ENCODE assay signal across 9 cellular contexts in genomic region chr6:399785-400517, GRCh38. TPM values are rescaled to one million over a fixed set of nuclear protein-coding genes. Genes with fewer than 3 reads are reported as not detected.
DNase-seq lines count a peak whose midpoint lies in the region; ATAC-seq and TF ChIP-seq lines count a peak whose summit lies in the region.
"Had no signal": no experiment of that assay in that cellular context is flagged by ENCODE, and none has a peak within 500 bp of the region (broad histone marks: within the 10 kb centered on the region; RNA-seq: fewer than 3 reads in every experiment).

No MANE protein-coding gene starts in this region.

- H3K27me3 ChIP-seq in A673 (replicated peaks; ENCODE audit: insufficient read depth, low read depth, low read length, poor library complexity), result peaks cover 52% of the 10 kb centered on the region

- no peaks in the 10 kb centered on the region for H3K36me3 ChIP-seq in A673 (ENCODE audit: insufficient read depth, low read length, poor library complexity, severe bottlenecking)
- H3K36me3 ChIP-seq: neural progenitor cell had no signal

- no peaks in the 10 kb centered on the region for H3K27me3 Mint-ChIP-seq in T-helper 1 cell treated with Interleukin-12 subunit alpha and Interleukin-12 subunit beta and Interleukin-4 antibody, amounts not matched to agents 30 μg/mL and 1 μg/mL, for 36 hours (ENCODE audit: low read depth)
- peaks cover 0 to 3% of the 10 kb centered on the region in 2 donors for H3K27me3 Mint-ChIP-seq in natural killer cell treated with Interleukin-12 subunit alpha and Interleukin-12 subunit beta and Interleukin-15 and Interleukin-18, amount 100 ng/mL, for 72 hours
- H3K27me3 Mint-ChIP-seq in osteocyte (ENCODE audit: unreplicated experiment) (peaks cover 51% of the 10 kb centered on the region), Calu3 (ENCODE audit: unreplicated experiment) (peaks cover 50% of the 10 kb centered on the region)

- peaks cover 85% of the 10 kb centered on the region for H3K36me3 Mint-ChIP-seq in T-helper 1 cell treated with Interleukin-12 subunit alpha and Interleukin-12 subunit beta and Interleukin-4 antibody, amounts not matched to agents 30 μg/mL and 1 μg/mL, for 36 hours (ENCODE audit: low read depth)
- peaks cover 44% of the 10 kb centered on the region for H3K36me3 Mint-ChIP-seq in natural killer cell treated with Interleukin-12 subunit alpha and Interleukin-12 subunit beta and Interleukin-15 and Interleukin-18, amount 100 ng/mL, for 72 hours
- H3K36me3 Mint-ChIP-seq in osteocyte (ENCODE audit: unreplicated experiment) (no peaks in the 10 kb centered on the region), Calu3 (ENCODE audit: insufficient read depth, unreplicated experiment) (no peaks in the 10 kb centered on the region)
- H3K36me3 Mint-ChIP-seq: neural progenitor cell had no signal

- H3K9me3 Mint-ChIP-seq in T-helper 1 cell treated with Interleukin-12 subunit alpha and Interleukin-12 subunit beta and Interleukin-4 antibody, amounts not matched to agents 30 μg/mL and 1 μg/mL, for 36 hours, result no peaks in the 10 kb centered on the region
- no peaks in the 10 kb centered on the region for H3K9me3 Mint-ChIP-seq in natural killer cell treated with Interleukin-12 subunit alpha and Interleukin-12 subunit beta and Interleukin-15 and Interleukin-18, amount 100 ng/mL, for 72 hours
- H3K9me3 Mint-ChIP-seq in osteocyte (ENCODE audit: unreplicated experiment) (no peaks in the 10 kb centered on the region), Calu3 (ENCODE audit: low read depth, unreplicated experiment) (no peaks in the 10 kb centered on the region)

- peak overlapping the region; percentile 69 for H3K27ac Mint-ChIP-seq in T-helper 1 cell treated with Interleukin-12 subunit alpha and Interleukin-12 subunit beta and Interleukin-4 antibody, amounts not matched to agents 30 μg/mL and 1 μg/mL, for 36 hours
- H3K27ac Mint-ChIP-seq in natural killer cell treated with Interleukin-12 subunit alpha and Interleukin-12 subunit beta and Interleukin-15 and Interleukin-18, amount 100 ng/mL, for 72 hours, result no peak overlapping the region
- H3K27ac Mint-ChIP-seq in osteocyte (ENCODE audit: unreplicated experiment), result no peak overlapping the region
- no peak overlapping the region for H3K27ac Mint-ChIP-seq in Calu3 (ENCODE audit: unreplicated experiment)
- H3K27ac Mint-ChIP-seq: neural progenitor cell had no signal

- CTCF ChIA-PET in A673 (lab: Charles Lee), result no interaction called here
- CTCF ChIA-PET in Calu3 (lab: Charles Lee), result no interaction called here

- DNase-seq in natural killer cell treated with Interleukin-12 subunit alpha and Interleukin-12 subunit beta and Interleukin-15 and Interleukin-18, amount 100 ng/mL, for 72 hours (ENCODE audit: low spot score), result no peak
- DNase-seq in osteocyte (ENCODE audit: extremely low spot score, unreplicated experiment) (no peak), A673 (ENCODE audit: low spot score) (no peak), Calu3 (no peak)
- DNase-seq: T-helper 9 cell had no signal

- H3K4me1 ChIP-seq in A673 (ENCODE audit: insufficient read depth, low read length, poor library complexity, severe bottlenecking), result no peaks in the 10 kb centered on the region
- H3K4me1 ChIP-seq: neural progenitor cell had no signal

- BruUV-seq in A673 (replicated peaks; lab: Mats Ljungman, UMichigan) (no TSS peak), Calu3 (replicated peaks; lab: Mats Ljungman, UMichigan) (no TSS peak)

- peak overlapping the region; percentile 60 for H3K4me3 Mint-ChIP-seq in T-helper 1 cell treated with Interleukin-12 subunit alpha and Interleukin-12 subunit beta and Interleukin-4 antibody, amounts not matched to agents 30 μg/mL and 1 μg/mL, for 36 hours
- peak overlapping the region; percentile 20 for H3K4me3 Mint-ChIP-seq in natural killer cell treated with Interleukin-12 subunit alpha and Interleukin-12 subunit beta and Interleukin-15 and Interleukin-18, amount 100 ng/mL, for 72 hours
- H3K4me3 Mint-ChIP-seq in osteocyte (ENCODE audit: unreplicated experiment) (no peak overlapping the region), Calu3 (ENCODE audit: low read depth, unreplicated experiment) (no peak overlapping the region)
- H3K4me3 Mint-ChIP-seq: neural progenitor cell had no signal

- peak; percentile 63 for TF ChIP-seq POLR2A in GM18526 (IDR thresholded peaks at IDR 0.05; ENCODE audit: extremely low read depth, insufficient read length)

- POLR2A ChIA-PET in A673 (lab: Charles Lee; ENCODE audit: low non-redundant PET), result no interaction called here

- ATAC-seq in HG02678 (IDR thresholded peaks at IDR 0.05; ENCODE audit: unreplicated experiment), result peak; percentile 35
- ATAC-seq in natural killer cell treated with Interleukin-12 subunit alpha and Interleukin-12 subunit beta and Interleukin-15 and Interleukin-18, amount 100 ng/mL, for 72 hours, result no peak

- intact Hi-C loops in A673 (cut with micrococcal nuclease; ENCODE audit: unreplicated experiment), result no loop called here
- intact Hi-C loops in Calu3 (cut with micrococcal nuclease; ENCODE audit: unreplicated experiment), result no loop called here

- H3K4me1 Mint-ChIP-seq in T-helper 1 cell treated with Interleukin-12 subunit alpha and Interleukin-12 subunit beta and Interleukin-4 antibody, amounts not matched to agents 30 μg/mL and 1 μg/mL, for 36 hours (ENCODE audit: low read depth), result peaks cover 91% of the 10 kb centered on the region
- H3K4me1 Mint-ChIP-seq in natural killer cell treated with Interleukin-12 subunit alpha and Interleukin-12 subunit beta and Interleukin-15 and Interleukin-18, amount 100 ng/mL, for 72 hours (ENCODE audit: low read depth in 2 of 2), result peaks cover 28 to 48% of the 10 kb centered on the region in 2 donors
- H3K4me1 Mint-ChIP-seq in osteocyte (ENCODE audit: unreplicated experiment) (no peaks in the 10 kb centered on the region), Calu3 (ENCODE audit: low read depth, unreplicated experiment) (no peaks in the 10 kb centered on the region)
- H3K4me1 Mint-ChIP-seq: neural progenitor cell had no signal

- no peak overlapping the region for H3K4me3 ChIP-seq in A673 (ENCODE audit: low read depth, low read length, poor library complexity, severe bottlenecking)
- H3K4me3 ChIP-seq: neural progenitor cell had no signal

- no peak for TF ChIP-seq CTCF in osteocyte (IDR thresholded peaks at IDR 0.05)
- TF ChIP-seq CTCF in A673 (conservative IDR thresholded peaks at IDR 0.05; ENCODE audit: low read depth, low read length), result no peak
- no peak for TF ChIP-seq CTCF in Calu3 (IDR thresholded peaks at IDR 0.05; ENCODE audit: unreplicated experiment)

- no peak overlapping the region for H3K27ac ChIP-seq in A673 (ENCODE audit: low read depth, low read length, poor library complexity, severe bottlenecking)
- H3K27ac ChIP-seq: neural progenitor cell had no signal

- H3K9me3 ChIP-seq in A673 (ENCODE audit: low read depth, low read length, poor library complexity, severe bottlenecking), result no peaks in the 10 kb centered on the region

RNA-seq across cellular contexts. Expression of gene IRF4, which starts 8.4 kb away (rescaled TPM):
- total RNA-seq in natural killer cell treated with Interleukin-12 subunit alpha and Interleukin-12 subunit beta and Interleukin-15 and Interleukin-18, amount 100 ng/mL, for 72 hours, result 100 to 1,000 TPM; 112 to 388 TPM
- total RNA-seq in osteocyte (not detected in 2 replicates), A673 (2021) (0.07 and 0.37 TPM in 2 replicates), Calu3 (2022) (not detected in 2 replicates)

Comparison
In these comparisons a context has a peak if more than half of its experiments do, and no peak if none do; other contexts are left out.
1. H3K4me3 Mint-ChIP-seq: peak in T-helper 1 cell treated with Interleukin-12 subunit alpha and Interleukin-12 subunit beta and Interleukin-4 antibody, amounts not matched to agents 30 μg/mL and 1 μg/mL, for 36 hours (single experiment) and natural killer cell treated with Interleukin-12 subunit alpha and Interleukin-12 subunit beta and Interleukin-15 and Interleukin-18, amount 100 ng/mL, for 72 hours (single experiment); none in osteocyte (single experiment) and Calu3 (single experiment).
2. RNA of gene IRF4, which starts 8.4 kb away (total RNA-seq): 112 to 388 TPM in natural killer cell treated with Interleukin-12 subunit alpha and Interleukin-12 subunit beta and Interleukin-15 and Interleukin-18, amount 100 ng/mL, for 72 hours; 0.07 to 0.37 TPM in A673, not detected in osteocyte and not detected in Calu3; every median in the first group is over 10 times any median in the second.